In the genomic region with DNA sequence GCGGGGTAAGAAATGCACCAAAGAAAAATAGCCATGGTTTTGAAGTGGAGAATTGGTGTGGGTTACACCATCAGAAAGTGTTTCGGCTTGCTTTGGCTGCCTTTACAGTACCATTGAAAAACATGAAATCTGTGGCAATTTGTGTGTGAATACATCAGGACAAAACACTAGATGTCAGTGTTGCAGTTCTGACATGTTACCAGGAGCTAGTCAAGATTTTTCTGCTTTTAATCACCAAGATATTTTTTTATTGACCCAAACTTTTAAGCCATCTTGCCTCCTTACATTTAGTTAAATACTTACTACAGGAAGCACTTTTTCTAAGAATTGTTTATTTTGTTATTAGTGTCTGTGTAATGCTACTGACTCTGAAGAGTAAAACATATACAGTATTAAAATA, we compare ENCODE assay signal across 8 cellular contexts. TPM values are rescaled to one million over a fixed set of nuclear protein-coding genes. Genes with fewer than 3 reads are reported as not detected.
DNase-seq lines count a peak whose midpoint lies in the region; ATAC-seq and FAIRE-seq lines count a peak whose summit lies in the region.

No MANE protein-coding gene starts in this region.

- DNase-seq in SK-MEL-5 (ENCODE audit: low read depth, low spot score) (peak; percentile 67), left ventricle myocardium superior (no peak), activated gamma-delta T cell (lab: John Stamatoyannopoulos, UW) (no peak), NCI-H2029 (lab: John Stamatoyannopoulos, UW) (no peak)

- in situ Hi-C loops in SK-MEL-5 (cut with HindIII; ENCODE audit: low pct_unique_long_range_greater_than_20kb, low sequenced_read_pairs), result no loop called here

- intact Hi-C loops in left ventricle myocardium superior (cut with micrococcal nuclease), result no loop called here

- ATAC-seq in HG02973 (IDR thresholded peaks at IDR 0.05; ENCODE audit: unreplicated experiment) (peak; percentile 50), left ventricle myocardium superior (peak; percentile 24), GM21381 (IDR thresholded peaks at IDR 0.05; ENCODE audit: unreplicated experiment) (no peak), HG02970 (IDR thresholded peaks at IDR 0.05; ENCODE audit: low FRiP score, unreplicated experiment) (no peak)

- peak; percentile 87 for FAIRE-seq in G401.6 (lab: Jason Lieb, UNC)

RNA-seq across cellular contexts. Expression of gene RRP15, which starts 14.3 kb away (rescaled TPM):
- 15.1 and 16.2 TPM in 2 replicates for total RNA-seq in SK-MEL-5 (2014; rRNA removed; shearing (Covaris generic))
- 6.0 and 6.6 TPM in 2 replicates for polyA plus RNA-seq in SK-MEL-5 (2015; cell fraction: cytosol; rRNA removed)
- 10.4 and 12.6 TPM in 2 replicates for polyA plus RNA-seq in SK-MEL-5 (2015; cell fraction: nucleus; rRNA removed)
- total RNA-seq in left ventricle myocardium superior, result 22.6 TPM

RNA-seq across cellular contexts. Expression of gene TGFB2, which starts 45.7 kb away (rescaled TPM):
- 1.8 and 2.1 TPM in 2 replicates for total RNA-seq in SK-MEL-5 (2014; rRNA removed; shearing (Covaris generic))
- 1.4 and 1.8 TPM in 2 replicates for polyA plus RNA-seq in SK-MEL-5 (2015; cell fraction: cytosol; rRNA removed)
- 0.92 and 1.1 TPM in 2 replicates for polyA plus RNA-seq in SK-MEL-5 (2015; cell fraction: nucleus; rRNA removed)
- 2.0 TPM for total RNA-seq in left ventricle myocardium superior

Comparison
In these comparisons a context has a peak if more than half of its experiments do, and no peak if none do; other contexts are left out.
1. ATAC-seq: peak in HG02973 (single experiment) and left ventricle myocardium superior (single experiment); none in GM21381 (single experiment) and HG02970 (single experiment).